31 cellular contexts compared by ENCODE assay signal in genomic region chr15:51853987-51854386, GRCh38. TPM values are rescaled to one million over a fixed set of nuclear protein-coding genes. Genes with fewer than 3 reads are reported as not detected.
DNase-seq lines count a peak whose midpoint lies in the region; ATAC-seq and TF ChIP-seq lines count a peak whose summit lies in the region.
"Had no signal": no experiment of that assay in that cellular context is flagged by ENCODE, and none has a peak within 500 bp of the region (broad histone marks: within the 10 kb centered on the region; RNA-seq: fewer than 3 reads in every experiment).

No MANE protein-coding gene starts in this region.

- peaks cover 58% of the 10 kb centered on the region for H3K4me1 Mint-ChIP-seq in MCF 10A (ENCODE audit: insufficient read depth, unreplicated experiment)
- H3K4me1 Mint-ChIP-seq in activated CD4-positive, alpha-beta T cell treated with anti-CD3 and anti-CD28 coated beads, Interleukin-2, amount 10 ng/mL, durations not matched to agents 7 days and 5 days, result peaks cover 27% of the 10 kb centered on the region
- H3K4me1 Mint-ChIP-seq in stimulated activated effector memory CD8-positive, alpha-beta T cell treated with anti-CD3 and anti-CD28 coated beads, Interleukin-12 subunit alpha, Interleukin-12 subunit beta, amount 100 ng/mL, for 72 hours, result peaks cover 64% of the 10 kb centered on the region
- peaks cover 33 to 65% of the 10 kb centered on the region in 2 donors for H3K4me1 Mint-ChIP-seq in stimulated activated naive B cell treated with anti-CD40 and anti-IgM and Interleukin-4, amounts not matched to agents 10 μg/mL and 1 μg/mL and 100 μg/mL, for 72 hours

- peak overlapping the region; percentile 7 for H3K27ac Mint-ChIP-seq in MCF 10A (ENCODE audit: low read depth, unreplicated experiment)
- no peak overlapping the region for H3K27ac Mint-ChIP-seq in activated CD4-positive, alpha-beta T cell treated with anti-CD3 and anti-CD28 coated beads, Interleukin-2, amount 10 ng/mL, durations not matched to agents 7 days and 5 days
- H3K27ac Mint-ChIP-seq in stimulated activated effector memory CD8-positive, alpha-beta T cell treated with anti-CD3 and anti-CD28 coated beads, Interleukin-12 subunit alpha, Interleukin-12 subunit beta, amount 100 ng/mL, for 72 hours, result no peak overlapping the region
- H3K27ac Mint-ChIP-seq in stimulated activated naive B cell treated with anti-CD40 and anti-IgM and Interleukin-4, amounts not matched to agents 10 μg/mL and 1 μg/mL and 100 μg/mL, for 72 hours, result no peak overlapping the region
- H3K27ac Mint-ChIP-seq: activated naive CD4-positive, alpha-beta T cell treated with anti-CD3 and anti-CD28 coated beads, Interleukin-2, amount 50 U/mL, for 72 hours; stimulated activated memory B cell treated with anti-CD40 and anti-IgM and Interleukin-4, amounts not matched to agents 10 μg/mL and 1 μg/mL and 100 μg/mL, for 72 hours had no signal

- CTCF ChIA-PET in MCF 10A (lab: Yijun Ruan, JAX), result interaction anchor here (0.6 to 1.3 kb wide), 6 partner anchors 8 to 218 kb away, joined by 3 to 5 read pairs (median 3); no protein-coding TSS in a partner anchor
- CTCF ChIA-PET in mammary epithelial cell (lab: Charles Lee; ENCODE audit: low non-redundant PET), result interaction anchor here (0.7 kb wide), 1 partner anchor 52 kb away, joined by 3 read pairs; no protein-coding TSS in a partner anchor
- CTCF ChIA-PET in activated CD4-positive, alpha-beta T cell treated with anti-CD3 and anti-CD28 coated beads, Interleukin-2, amount 10 ng/mL, durations not matched to agents 7 days and 5 days (lab: Charles Lee), result interaction anchor here (0.6 to 1.6 kb wide), 3 partner anchors 9 to 75 kb away, joined by 4 to 6 read pairs (median 5); no protein-coding TSS in a partner anchor

- no peak for DNase-seq in MCF 10A (ENCODE audit: unreplicated experiment)
- DNase-seq in mammary epithelial cell, result no peak
- DNase-seq in amniotic epithelial cell (ENCODE audit: low read depth), result peak; percentile 15
- DNase-seq in left lobe of liver (ENCODE audit: low spot score), result no peak
- DNase-seq in activated CD4-positive, alpha-beta T cell treated with anti-CD3 and anti-CD28 coated beads, Interleukin-2, amount 10 ng/mL, durations not matched to agents 7 days and 5 days, result no peak
- no peak for DNase-seq in stimulated activated effector memory CD8-positive, alpha-beta T cell treated with anti-CD3 and anti-CD28 coated beads, Interleukin-12 subunit alpha, Interleukin-12 subunit beta, amount 100 ng/mL, for 72 hours (ENCODE audit: low spot score in 2 of 2)
- no peak for DNase-seq in stimulated activated naive B cell treated with anti-CD40 and anti-IgM and Interleukin-4, amounts not matched to agents 10 μg/mL and 1 μg/mL and 100 μg/mL, for 72 hours
- DNase-seq: activated CD4-positive, alpha-beta T cell treated with anti-CD3 and anti-CD28 coated beads for 4 hours; caudate nucleus; CD4-positive, CD25-positive, alpha-beta regulatory T cell; cortex of kidney; effector memory CD4-positive, alpha-beta T cell; erythroblast; H7; heart right ventricle; lower lobe of right lung; mucosa of descending colon; natural killer cell; NCI-H1436 treated with DMSO at 0.1 percent for 48 hours; NCI-H2081 treated with DMSO at 0.1 percent for 48 hours; NCI-H226; NCI-H748 treated with DMSO at 0.1 percent for 48 hours; occipital lobe; SHP77; substantia nigra; T-helper 9 cell had no signal

- in situ Hi-C loops in mammary epithelial cell (cut with MboI; ENCODE audit: low sequenced_read_pairs in 2 of 2), result no loop called here

- no peak overlapping the region for H3K27ac ChIP-seq in mammary epithelial cell (ENCODE audit: insufficient read depth, low read depth, low read length)
- H3K27ac ChIP-seq: heart right ventricle, lower lobe of right lung, VCaP had no signal

- no peaks in the 10 kb centered on the region for H3K27me3 ChIP-seq in mammary epithelial cell (ENCODE audit: insufficient read depth, low read length)
- H3K27me3 ChIP-seq: heart right ventricle had no signal

- TF ChIP-seq CTCF in MCF 10A (IDR thresholded peaks at IDR 0.05; ENCODE audit: unreplicated experiment) (no peak), mammary epithelial cell (conservative IDR thresholded peaks at IDR 0.05 in 1 of 2, IDR thresholded peaks at IDR 0.05 in 1 of 2; ENCODE audit: extremely low read depth in 1 of 2, insufficient read depth in 1 of 2, low read depth in 1 of 2, low read length in 2 of 2) (no peak)

- peaks cover 7% of the 10 kb centered on the region for H3K36me3 Mint-ChIP-seq in MCF 10A (ENCODE audit: insufficient read depth, unreplicated experiment)
- peaks cover 12% of the 10 kb centered on the region for H3K36me3 Mint-ChIP-seq in activated CD4-positive, alpha-beta T cell treated with anti-CD3 and anti-CD28 coated beads, Interleukin-2, amount 10 ng/mL, durations not matched to agents 7 days and 5 days (ENCODE audit: low read depth)
- H3K36me3 Mint-ChIP-seq in stimulated activated effector memory CD8-positive, alpha-beta T cell treated with anti-CD3 and anti-CD28 coated beads, Interleukin-12 subunit alpha, Interleukin-12 subunit beta, amount 100 ng/mL, for 72 hours, result peaks cover 6% of the 10 kb centered on the region
- peaks cover 3 to 8% of the 10 kb centered on the region in 2 donors for H3K36me3 Mint-ChIP-seq in stimulated activated naive B cell treated with anti-CD40 and anti-IgM and Interleukin-4, amounts not matched to agents 10 μg/mL and 1 μg/mL and 100 μg/mL, for 72 hours
- H3K36me3 Mint-ChIP-seq: natural killer cell had no signal

- H4K20me1 ChIP-seq in mammary epithelial cell (ENCODE audit: insufficient read depth, low read length), result peaks cover 4% of the 10 kb centered on the region

- 89% methylated on average over 2 of the region's 2 CpGs for WGBS in mammary epithelial cell (ENCODE audit: low coverage, missing lambda C conversion rate)

- POLR2A ChIA-PET in MCF 10A (lab: Yijun Ruan, JAX), result interaction anchor here (0.6 to 3.7 kb wide), 7 partner anchors 9 to 52 kb away, joined by 3 to 27 read pairs (median 6); partner anchors contain the start of gene TMOD3
- POLR2A ChIA-PET in activated CD4-positive, alpha-beta T cell treated with anti-CD3 and anti-CD28 coated beads, Interleukin-2, amount 10 ng/mL, durations not matched to agents 7 days and 5 days (lab: Charles Lee), result no interaction called here

- H3K79me2 ChIP-seq in mammary epithelial cell (ENCODE audit: insufficient read depth, low read length), result peaks cover 98% of the 10 kb centered on the region

- ATAC-seq in left lobe of liver (peak; percentile 91), GM21390 (IDR thresholded peaks at IDR 0.05; ENCODE audit: unreplicated experiment) (no peak)
- no peak for ATAC-seq in stimulated activated effector memory CD8-positive, alpha-beta T cell treated with anti-CD3 and anti-CD28 coated beads, Interleukin-12 subunit alpha, Interleukin-12 subunit beta, amount 100 ng/mL, for 72 hours
- no peak for ATAC-seq in stimulated activated naive B cell treated with anti-CD40 and anti-IgM and Interleukin-4, amounts not matched to agents 10 μg/mL and 1 μg/mL and 100 μg/mL, for 72 hours (replicated peaks)
- ATAC-seq: activated naive CD4-positive, alpha-beta T cell treated with anti-CD3 and anti-CD28 coated beads, Interleukin-2, amount 50 U/mL, for 72 hours; heart right ventricle; lower lobe of right lung; mucosa of descending colon; natural killer cell; Panc1; stimulated activated memory B cell treated with anti-CD40 and anti-IgM and Interleukin-4, amounts not matched to agents 10 μg/mL and 1 μg/mL and 100 μg/mL, for 72 hours had no signal

- H3K4me1 ChIP-seq in mammary epithelial cell (ENCODE audit: insufficient read depth, low read length), result peaks cover 7% of the 10 kb centered on the region

- H3K27me3 Mint-ChIP-seq in MCF 10A (ENCODE audit: insufficient read depth, unreplicated experiment), result no peaks in the 10 kb centered on the region
- no peaks in the 10 kb centered on the region for H3K27me3 Mint-ChIP-seq in activated CD4-positive, alpha-beta T cell treated with anti-CD3 and anti-CD28 coated beads, Interleukin-2, amount 10 ng/mL, durations not matched to agents 7 days and 5 days
- no peaks in the 10 kb centered on the region for H3K27me3 Mint-ChIP-seq in stimulated activated naive B cell treated with anti-CD40 and anti-IgM and Interleukin-4, amounts not matched to agents 10 μg/mL and 1 μg/mL and 100 μg/mL, for 72 hours
- H3K27me3 Mint-ChIP-seq: CD4-positive, CD25-positive, alpha-beta regulatory T cell; stimulated activated memory B cell treated with anti-CD40 and anti-IgM and Interleukin-4, amounts not matched to agents 10 μg/mL and 1 μg/mL and 100 μg/mL, for 72 hours had no signal

- H3K9me3 ChIP-seq in mammary epithelial cell (replicated peaks; ENCODE audit: insufficient read depth, low read length), result no peaks in the 10 kb centered on the region
- H3K9me3 ChIP-seq: heart right ventricle, lower lobe of right lung, mucosa of descending colon had no signal

- H3K4me3 ChIP-seq in mammary epithelial cell (replicated peaks in 1 of 3; ENCODE audit: insufficient read depth in 1 of 3, low read depth in 2 of 3, low read length in 3 of 3), result no peak overlapping the region
- H3K4me3 ChIP-seq: heart right ventricle, lower lobe of right lung, mucosa of descending colon had no signal

- intact Hi-C loops in MCF 10A (cut with micrococcal nuclease), result no loop called here
- intact Hi-C loops in mammary epithelial cell (cut with micrococcal nuclease), result no loop called here

- no TSS peak for BruUV-seq in MCF 10A (replicated peaks; lab: Mats Ljungman, UMichigan)
- BruUV-seq in mammary epithelial cell (replicated peaks; lab: Mats Ljungman, UMichigan), result no TSS peak

- H3K36me3 ChIP-seq in mammary epithelial cell (ENCODE audit: insufficient read depth, low read length), result peaks cover 3% of the 10 kb centered on the region
- H3K36me3 ChIP-seq: lower lobe of right lung had no signal

- H2AFZ ChIP-seq in mammary epithelial cell (ENCODE audit: low read depth, low read length), result no peak overlapping the region

- peaks cover 4% of the 10 kb centered on the region for H3K9me3 Mint-ChIP-seq in MCF 10A (ENCODE audit: unreplicated experiment)
- peaks cover 2% of the 10 kb centered on the region for H3K9me3 Mint-ChIP-seq in activated CD4-positive, alpha-beta T cell treated with anti-CD3 and anti-CD28 coated beads, Interleukin-2, amount 10 ng/mL, durations not matched to agents 7 days and 5 days
- no peaks in the 10 kb centered on the region for H3K9me3 Mint-ChIP-seq in stimulated activated effector memory CD8-positive, alpha-beta T cell treated with anti-CD3 and anti-CD28 coated beads, Interleukin-12 subunit alpha, Interleukin-12 subunit beta, amount 100 ng/mL, for 72 hours
- H3K9me3 Mint-ChIP-seq in stimulated activated naive B cell treated with anti-CD40 and anti-IgM and Interleukin-4, amounts not matched to agents 10 μg/mL and 1 μg/mL and 100 μg/mL, for 72 hours, result peaks cover 0 to under 1% of the 10 kb centered on the region in 2 donors
- H3K9me3 Mint-ChIP-seq: CD4-positive, CD25-positive, alpha-beta regulatory T cell; natural killer cell; stimulated activated memory B cell treated with anti-CD40 and anti-IgM and Interleukin-4, amounts not matched to agents 10 μg/mL and 1 μg/mL and 100 μg/mL, for 72 hours had no signal

- H3K4me2 ChIP-seq in mammary epithelial cell (ENCODE audit: insufficient read depth, low read depth, low read length), result no peak overlapping the region

- no peak overlapping the region for H3K4me3 Mint-ChIP-seq in MCF 10A (ENCODE audit: unreplicated experiment)
- no peak overlapping the region for H3K4me3 Mint-ChIP-seq in activated CD4-positive, alpha-beta T cell treated with anti-CD3 and anti-CD28 coated beads, Interleukin-2, amount 10 ng/mL, durations not matched to agents 7 days and 5 days
- no peak overlapping the region for H3K4me3 Mint-ChIP-seq in stimulated activated effector memory CD8-positive, alpha-beta T cell treated with anti-CD3 and anti-CD28 coated beads, Interleukin-12 subunit alpha, Interleukin-12 subunit beta, amount 100 ng/mL, for 72 hours
- H3K4me3 Mint-ChIP-seq in stimulated activated naive B cell treated with anti-CD40 and anti-IgM and Interleukin-4, amounts not matched to agents 10 μg/mL and 1 μg/mL and 100 μg/mL, for 72 hours, result no peak overlapping the region
- H3K4me3 Mint-ChIP-seq: natural killer cell; stimulated activated memory B cell treated with anti-CD40 and anti-IgM and Interleukin-4, amounts not matched to agents 10 μg/mL and 1 μg/mL and 100 μg/mL, for 72 hours had no signal

- dilution Hi-C loops in mammary epithelial cell (cut with HindIII; ENCODE audit: low sequenced_read_pairs), result no loop called here

- H3K9ac ChIP-seq in mammary epithelial cell (ENCODE audit: insufficient read depth, low read length), result no peak overlapping the region

RNA-seq across cellular contexts. Expression of gene TMOD3, which starts 24.5 kb away (rescaled TPM):
- total RNA-seq in MCF 10A (2022) (93.5 and 94.6 TPM in 2 replicates), mammary epithelial cell (100 to 1,000 TPM in 1 of 2 donors, 10 to 100 TPM in 1; 50.3 to 124 TPM), left lobe of liver (21.2 TPM)
- 22.2 TPM for polyA plus RNA-seq in mammary epithelial cell
- 58.6 TPM for polyA minus RNA-seq in mammary epithelial cell
- 10 to 100 TPM; 66.0 to 66.1 TPM for total RNA-seq in activated CD4-positive, alpha-beta T cell treated with anti-CD3 and anti-CD28 coated beads, Interleukin-2, amount 10 ng/mL, durations not matched to agents 7 days and 5 days
